ENCODE assay signal across 9 cellular contexts in genomic region chr3:55486857-55487375, GRCh38. TPM values are rescaled to one million over a fixed set of nuclear protein-coding genes. Genes with fewer than 3 reads are reported as not detected.
DNase-seq lines count a peak whose midpoint lies in the region; ATAC-seq lines count a peak whose summit lies in the region.
"Had no signal": no experiment of that assay in that cellular context is flagged by ENCODE, and none has a peak within 500 bp of the region (broad histone marks: within the 10 kb centered on the region; RNA-seq: fewer than 3 reads in every experiment).

WNT5A (minus strand) TSS chr3:55487306; CDS start chr3:55486985, 321 bp downstream.

- H3K9ac ChIP-seq in duodenal mucosa (ENCODE audit: low read depth in 1 of 2, low read length in 2 of 2) (peak within 1 kb of the TSS; percentile 25 to 32), mesenchymal stem cell (ENCODE audit: low read length) (peak within 1 kb of the TSS; percentile 87)

- H4K8ac ChIP-seq in mesenchymal stem cell (ENCODE audit: low read length), result peak within 1 kb of the TSS; percentile 78

- H3K36me3 ChIP-seq in duodenal mucosa (ENCODE audit: control insufficient read depth in 1 of 2, insufficient read depth in 2 of 2, low read length in 2 of 2) (no peaks in the 10 kb centered on the region), mesenchymal stem cell (ENCODE audit: control insufficient read depth in 1 of 2, insufficient read depth in 2 of 2, low read depth in 1 of 2, low read length in 2 of 2) (no peaks in the 10 kb centered on the region), urinary bladder (ENCODE audit: insufficient read depth) (no peaks in the 10 kb centered on the region)

- peak within 1 kb of the TSS; percentile 95 to 98 for H3K18ac ChIP-seq in mesenchymal stem cell (ENCODE audit: low read depth in 1 of 2, low read length in 2 of 2)

- no peak for ATAC-seq in HG02610 (IDR thresholded peaks at IDR 0.05; ENCODE audit: unreplicated experiment)
- ATAC-seq in GM18861 (IDR thresholded peaks at IDR 0.05; ENCODE audit: unreplicated experiment), result no peak
- no peak for ATAC-seq in HG02884 (IDR thresholded peaks at IDR 0.05; ENCODE audit: unreplicated experiment)

- H3K4me3 ChIP-seq in duodenal mucosa (ENCODE audit: low read depth in 1 of 2, low read length in 2 of 2), result peak within 1 kb of the TSS; percentile 77 to 87
- peak within 1 kb of the TSS; percentile 90 to 94 for H3K4me3 ChIP-seq in mesenchymal stem cell (ENCODE audit: insufficient read depth in 1 of 2, low read depth in 1 of 2, low read length in 2 of 2)
- peak within 1 kb of the TSS; percentile 67 for H3K4me3 ChIP-seq in urinary bladder (ENCODE audit: low read depth, low read length)

- H3K4me1 ChIP-seq in duodenal mucosa (ENCODE audit: control insufficient read depth in 1 of 2, insufficient read depth in 2 of 2, low read length in 2 of 2) (peaks cover 16 to 39% of the 10 kb centered on the region in 2 donors), mesenchymal stem cell (ENCODE audit: control insufficient read depth, insufficient read depth, low read depth, low read length) (peaks cover 34% of the 10 kb centered on the region), urinary bladder (ENCODE audit: insufficient read depth) (peaks cover 1% of the 10 kb centered on the region)

- H4K91ac ChIP-seq in mesenchymal stem cell (ENCODE audit: low read length), result peak within 1 kb of the TSS; percentile 98

- H3K9me3 ChIP-seq in duodenal mucosa (ENCODE audit: control insufficient read depth in 1 of 2, low read length in 2 of 2) (no peaks in the 10 kb centered on the region), mesenchymal stem cell (ENCODE audit: control insufficient read depth, low read length) (no peaks in the 10 kb centered on the region)

- peak within 1 kb of the TSS; percentile 57 to 97 for H2BK12ac ChIP-seq in mesenchymal stem cell (ENCODE audit: low read length in 2 of 2)

- H3K14ac ChIP-seq in mesenchymal stem cell (ENCODE audit: low read length in 2 of 2), result peak within 1 kb of the TSS; percentile 96 to 98

- in situ Hi-C loops in G401 (cut with HindIII; ENCODE audit: low sequenced_read_pairs), result no loop called here

- DNase-seq in G401 (ENCODE audit: low spot score) (no peak), NCI-H82 treated with DMSO at 0.1 percent for 48 hours (lab: John Stamatoyannopoulos, UW; ENCODE audit: unreplicated experiment) (peak; percentile 5), mesenchymal stem cell (peak; percentile 65)

- peak within 1 kb of the TSS; percentile 99 for H2BK120ac ChIP-seq in mesenchymal stem cell (ENCODE audit: low read depth, low read length)

- H3K79me1 ChIP-seq in mesenchymal stem cell (replicated peaks; ENCODE audit: low read length, poor library complexity, severe bottlenecking), result peaks cover 4% of the 10 kb centered on the region

- H2BK15ac ChIP-seq in mesenchymal stem cell (ENCODE audit: low read depth, poor library complexity, severe bottlenecking), result peak within 1 kb of the TSS; percentile 87

- peak within 1 kb of the TSS; percentile 7 for H2AFZ ChIP-seq in mesenchymal stem cell (ENCODE audit: low read depth, low read length)

- under 1% methylated on average over 39 of the region's 52 CpGs for WGBS in mesenchymal stem cell
- under 1% methylated on average over 52 of the region's 52 CpGs for WGBS in urinary bladder

- H2AK5ac ChIP-seq in mesenchymal stem cell (ENCODE audit: low read length, severe bottlenecking), result peak within 1 kb of the TSS; percentile 28

- H3K27ac ChIP-seq in duodenal mucosa (ENCODE audit: low read depth, low read length), result peak within 1 kb of the TSS; percentile 10
- peak within 1 kb of the TSS; percentile 98 for H3K27ac ChIP-seq in mesenchymal stem cell (ENCODE audit: low read length, poor library complexity, severe bottlenecking)
- H3K27ac ChIP-seq in urinary bladder (ENCODE audit: low read depth), result peak within 1 kb of the TSS; percentile 72

- H3K4ac ChIP-seq in mesenchymal stem cell (ENCODE audit: low read depth in 1 of 2, low read length in 2 of 2), result peak within 1 kb of the TSS; percentile 99

- H3K4me2 ChIP-seq in mesenchymal stem cell (ENCODE audit: low read length, poor library complexity, severe bottlenecking), result peak within 1 kb of the TSS; percentile 78

- H3K27me3 ChIP-seq in duodenal mucosa (ENCODE audit: control insufficient read depth in 1 of 2, insufficient read depth in 2 of 2, low read length in 2 of 2) (peaks cover 71 to 78% of the 10 kb centered on the region in 2 donors), mesenchymal stem cell (ENCODE audit: control insufficient read depth in 1 of 2, insufficient read depth in 1 of 2, low read length in 2 of 2) (peaks cover 0 to 23% of the 10 kb centered on the region in 2 experiments)

- H3K23ac ChIP-seq in mesenchymal stem cell (ENCODE audit: low read length in 2 of 2), result peak within 1 kb of the TSS; percentile 7 to 97

- H2BK5ac ChIP-seq in mesenchymal stem cell (ENCODE audit: low read depth, low read length, poor library complexity, severe bottlenecking), result peak within 1 kb of the TSS; percentile 98

RNA-seq across cellular contexts. Expression of gene WNT5A, which starts in this region (rescaled TPM):
- total RNA-seq in G401 (2014; rRNA removed; shearing (Covaris generic)), result 16.4 and 18.4 TPM in 2 replicates
- 239 TPM for polyA plus RNA-seq in mesenchymal stem cell (2013, experiment 1 of 2)
- 239 TPM for polyA plus RNA-seq in mesenchymal stem cell (2013, experiment 2 of 2)
- 23.2 TPM for total RNA-seq in urinary bladder
- 7.1 TPM for polyA plus RNA-seq in urinary bladder
- total RNA-seq: T-helper 1 cell treated with Interleukin-12 subunit alpha and Interleukin-12 subunit beta and Interleukin-4 antibody, amounts not matched to agents 30 ng/mL and 1 ng/mL, for 36 hours had no signal

Comparison
In these comparisons a context has a peak if more than half of its experiments do, and no peak if none do; other contexts are left out.
1. H3K27ac ChIP-seq: peak in every context shown above with its lines; median percentile 98 in mesenchymal stem cell; 72 in urinary bladder; 10 in duodenal mucosa.